Comparison of ENCODE assay signal across 8 cellular contexts in the genomic region with DNA sequence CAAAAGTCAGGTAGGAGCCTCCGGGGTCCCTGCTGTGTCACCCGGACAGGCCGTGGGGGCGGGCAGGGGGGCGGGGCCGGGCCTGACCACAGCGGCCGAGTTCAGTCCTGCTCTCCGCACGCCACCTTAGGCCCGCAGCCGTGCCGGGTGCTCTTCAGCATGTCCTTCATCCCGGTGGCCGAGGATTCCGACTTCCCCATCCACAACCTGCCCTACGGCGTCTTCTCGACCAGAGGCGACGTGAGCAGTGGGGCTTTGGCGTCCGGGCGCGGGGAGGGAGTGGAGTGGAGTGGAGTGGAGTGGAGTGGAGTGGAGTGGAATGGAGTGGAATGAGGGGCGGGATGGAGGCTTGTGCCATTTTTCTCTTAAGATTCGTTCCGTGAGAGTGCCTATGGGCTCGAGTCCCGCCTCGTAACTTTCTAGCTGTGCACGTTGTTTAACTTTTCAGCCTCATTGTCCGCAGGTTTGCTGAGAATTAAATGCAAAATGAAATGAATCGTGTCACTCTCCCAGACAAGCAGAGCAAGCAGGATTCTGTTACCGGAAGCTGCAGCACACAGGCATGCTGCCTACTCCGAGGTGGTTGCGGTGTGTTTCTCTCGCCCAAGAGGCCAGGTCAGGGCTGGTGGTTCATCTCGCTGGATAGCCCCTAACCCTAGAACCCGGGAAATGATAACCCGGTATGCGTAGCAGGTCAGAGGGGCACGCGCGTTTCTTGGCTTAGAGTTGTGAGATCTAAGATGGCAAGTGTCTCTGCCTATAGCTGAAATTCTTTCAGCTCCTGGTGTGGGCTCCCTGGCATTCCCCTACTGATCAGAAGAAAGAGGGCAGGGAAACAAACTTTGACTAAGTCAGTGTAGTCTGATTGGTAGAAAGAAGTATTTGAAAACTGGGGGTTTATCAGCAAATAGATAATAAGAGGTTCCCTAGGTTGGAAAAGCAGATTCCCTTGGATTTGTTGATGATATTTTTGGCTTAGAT. TPM values are rescaled to one million over a fixed set of nuclear protein-coding genes. Genes with fewer than 3 reads are reported as not detected.
A peak's percentile ranks its signal among the peaks of the same experiment; 100 is the strongest.
DNase-seq lines count a peak whose midpoint lies in the region; ATAC-seq and TF ChIP-seq lines count a peak whose summit lies in the region.

Gene FAH, plus strand, starts transcription at position 104 of the 981 bp plus-strand sequence. Its CDS starts 56 bp downstream, at position 160.

- WGBS in psoas muscle, 3 donors: 4 to 10% (median 6%) methylated on average over 39 to 45 of the region's 45 CpGs

- H3K36me3 Mint-ChIP-seq in activated naive CD8-positive, alpha-beta T cell treated with anti-CD3 and anti-CD28 coated beads, Interleukin-2, amount 50 U/mL, for 24 hours (ENCODE audit: low read depth): no peaks in the 10 kb centered on the region

- peak; percentile 56 to 58 for DNase-seq in AML-193 (lab: John Stamatoyannopoulos, UW)
- peak; percentile 81 for DNase-seq in RPMI7951 (ENCODE audit: low read depth)
- peak; percentile 55 for DNase-seq in activated naive CD8-positive, alpha-beta T cell treated with anti-CD3 and anti-CD28 coated beads, Interleukin-2, amount 50 U/mL, for 24 hours
- DNase-seq in left ventricle myocardium superior: no peak
- peak in 1 of 2 donors; percentile 51 for DNase-seq in psoas muscle
- no peak for DNase-seq in NCI-H446 (lab: John Stamatoyannopoulos, UW)

- H3K27me3 ChIP-seq in psoas muscle (ENCODE audit: insufficient read depth in 3 of 3, low read length in 2 of 3): no peaks in the 10 kb centered on the region

- H3K9me3 Mint-ChIP-seq in activated naive CD8-positive, alpha-beta T cell treated with anti-CD3 and anti-CD28 coated beads, Interleukin-2, amount 50 U/mL, for 24 hours: no peaks in the 10 kb centered on the region

- H3K4me3 ChIP-seq in psoas muscle: peak within 1 kb of the TSS; percentile 75

- peak within 1 kb of the TSS; percentile 91 for H3K4me3 Mint-ChIP-seq in activated naive CD8-positive, alpha-beta T cell treated with anti-CD3 and anti-CD28 coated beads, Interleukin-2, amount 50 U/mL, for 24 hours

- intact Hi-C loops in left ventricle myocardium superior (cut with micrococcal nuclease): no loop called here
- intact Hi-C loops in psoas muscle (cut with DNase I): loop anchor here (5.0 to 10.0 kb wide), 3 partner anchors 71 to 256 kb away; partner anchors contain the start of genes MTHFS (in 1 of the 2) and ZFAND6 (in 1 of the 2)

- H3K27ac ChIP-seq in psoas muscle: peak within 1 kb of the TSS; percentile 88

- no peaks in the 10 kb centered on the region for H3K9me3 ChIP-seq in psoas muscle

- peaks cover 35% of the 10 kb centered on the region for H3K4me1 ChIP-seq in psoas muscle

- peak; percentile 46 for ATAC-seq in GM19025 (IDR thresholded peaks at IDR 0.05; ENCODE audit: low read depth, unreplicated experiment)
- peak; percentile 58 for ATAC-seq in HG03139 (IDR thresholded peaks at IDR 0.05; ENCODE audit: unreplicated experiment)
- peak; percentile 75 for ATAC-seq in activated naive CD8-positive, alpha-beta T cell treated with anti-CD3 and anti-CD28 coated beads, Interleukin-2, amount 50 U/mL, for 24 hours
- ATAC-seq in left ventricle myocardium superior: peak; percentile 85
- peak; percentile 73 to 80 (median 75) for ATAC-seq in psoas muscle

- H3K36me3 ChIP-seq in psoas muscle (ENCODE audit: insufficient read depth in 1 of 2, low read depth in 1 of 2): peaks cover 0 to 7% of the 10 kb centered on the region in 2 donors

- H3K27ac Mint-ChIP-seq in activated naive CD8-positive, alpha-beta T cell treated with anti-CD3 and anti-CD28 coated beads, Interleukin-2, amount 50 U/mL, for 24 hours: peak within 1 kb of the TSS; percentile 90

- peaks cover 29% of the 10 kb centered on the region for H3K4me1 Mint-ChIP-seq in activated naive CD8-positive, alpha-beta T cell treated with anti-CD3 and anti-CD28 coated beads, Interleukin-2, amount 50 U/mL, for 24 hours

- TF ChIP-seq CTCF in psoas muscle (IDR thresholded peaks at IDR 0.05): no peak

- no peaks in the 10 kb centered on the region for H3K27me3 Mint-ChIP-seq in activated naive CD8-positive, alpha-beta T cell treated with anti-CD3 and anti-CD28 coated beads, Interleukin-2, amount 50 U/mL, for 24 hours

RNA-seq across cellular contexts. Expression of gene FAH, which starts in this region (rescaled TPM):
- 162 and 172 TPM in 2 replicates for total RNA-seq in RPMI7951 (2014; rRNA removed; shearing (Covaris generic))
- total RNA-seq in left ventricle myocardium superior: 21.9 TPM
- 10 to 100 TPM; 14.0 to 60.2 (median 35.7) TPM for total RNA-seq in psoas muscle
- polyA plus RNA-seq in psoas muscle: 10 to 100 TPM in 2 of 3 donors, 1 to 10 TPM in 1; 9.1 to 20.7 (median 11.3) TPM

Comparison
In these comparisons a context has a peak if more than half of its experiments do, and no peak if none do; other contexts are left out.
1. DNase-seq: peak in AML-193 (2 of 2), RPMI7951 (single experiment) and activated naive CD8-positive, alpha-beta T cell treated with anti-CD3 and anti-CD28 coated beads, Interleukin-2, amount 50 U/mL, for 24 hours (single experiment); none in left ventricle myocardium superior (single experiment) and NCI-H446 (0 of 2).
2. Peak in every context shown above with its lines, with median percentiles within 50 percentile points of each other: ATAC-seq.